In the genomic region with DNA sequence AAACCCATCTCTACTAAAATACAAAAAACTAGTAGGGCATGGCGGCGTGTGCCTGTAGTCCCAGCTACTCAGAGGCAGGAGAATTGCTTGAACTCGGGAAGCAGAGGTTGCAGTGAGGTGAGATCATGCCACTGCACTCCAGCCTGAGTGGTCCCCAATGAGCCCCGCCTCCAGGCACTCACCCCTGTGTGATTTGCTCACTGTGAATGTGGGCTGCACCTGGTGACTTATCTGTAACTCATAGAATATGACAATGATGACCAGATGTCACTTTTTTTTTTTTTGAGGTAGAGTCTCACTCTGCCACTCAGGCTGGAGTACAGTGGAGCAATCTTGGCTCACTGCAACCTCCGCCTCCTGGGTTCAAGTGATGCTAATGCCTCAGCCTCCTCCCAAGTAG, we compare ENCODE assay signal across 18 cellular contexts. TPM values are rescaled to one million over a fixed set of nuclear protein-coding genes. Genes with fewer than 3 reads are reported as not detected.
"Had no signal": no experiment of that assay in that cellular context is flagged by ENCODE, and none has a peak within 500 bp of the region (broad histone marks: within the 10 kb centered on the region; RNA-seq: fewer than 3 reads in every experiment).

No MANE protein-coding gene starts in this region.

- H3K4me1 ChIP-seq: gastrocnemius medialis, tibial nerve had no signal

- ATAC-seq: esophagus mucosa, gastrocnemius medialis, heart right ventricle, left lobe of liver, natural killer cell, sciatic nerve had no signal

- H3K27ac ChIP-seq: coronary artery, dorsolateral prefrontal cortex, gastrocnemius medialis, heart right ventricle, spleen, testis, tibial nerve had no signal

- H3K4me3 Mint-ChIP-seq: mesothelial cell of epicardium; natural killer cell; neural crest cell; stimulated activated naive CD8-positive, alpha-beta T cell treated with anti-CD3 and anti-CD28 coated beads, Interleukin-15, Interleukin-2, amounts not matched to agents 100 ng/mL and 50 ng/mL, for 24 hours had no signal

- H3K27me3 Mint-ChIP-seq: stimulated activated naive CD8-positive, alpha-beta T cell treated with anti-CD3 and anti-CD28 coated beads, Interleukin-15, Interleukin-2, amounts not matched to agents 100 ng/mL and 50 ng/mL, for 24 hours had no signal

- H3K9me3 ChIP-seq: gastrocnemius medialis, spleen, testis, tibial nerve had no signal

- H3K4me3 ChIP-seq: coronary artery, dorsolateral prefrontal cortex, gastrocnemius medialis, heart right ventricle, spleen, testis, tibial nerve had no signal

- H3K27ac Mint-ChIP-seq: mesothelial cell of epicardium; natural killer cell; stimulated activated naive CD8-positive, alpha-beta T cell treated with anti-CD3 and anti-CD28 coated beads, Interleukin-15, Interleukin-2, amounts not matched to agents 100 ng/mL and 50 ng/mL, for 24 hours had no signal

- DNase-seq: dorsolateral prefrontal cortex; effector CD8-positive, alpha-beta T cell; gastrocnemius medialis; heart right ventricle; hypothalamus; mammary epithelial cell; natural killer cell; posterior cingulate gyrus; spleen; testis had no signal

- H3K27me3 ChIP-seq: dorsolateral prefrontal cortex, gastrocnemius medialis, heart right ventricle, spleen, testis, tibial nerve had no signal

- H3K4me1 Mint-ChIP-seq: natural killer cell, neural crest cell had no signal

- H3K36me3 ChIP-seq: gastrocnemius medialis, heart right ventricle, spleen, tibial nerve had no signal

- H3K9me3 Mint-ChIP-seq: mesothelial cell of epicardium; natural killer cell; neural crest cell; stimulated activated naive CD8-positive, alpha-beta T cell treated with anti-CD3 and anti-CD28 coated beads, Interleukin-15, Interleukin-2, amounts not matched to agents 100 ng/mL and 50 ng/mL, for 24 hours had no signal

- H3K36me3 Mint-ChIP-seq: mesothelial cell of epicardium, natural killer cell had no signal

RNA-seq across cellular contexts. Expression of a gene that starts 49.0 kb away (rescaled TPM):
- total RNA-seq: neural crest cell had no signal
